In the genomic region with DNA sequence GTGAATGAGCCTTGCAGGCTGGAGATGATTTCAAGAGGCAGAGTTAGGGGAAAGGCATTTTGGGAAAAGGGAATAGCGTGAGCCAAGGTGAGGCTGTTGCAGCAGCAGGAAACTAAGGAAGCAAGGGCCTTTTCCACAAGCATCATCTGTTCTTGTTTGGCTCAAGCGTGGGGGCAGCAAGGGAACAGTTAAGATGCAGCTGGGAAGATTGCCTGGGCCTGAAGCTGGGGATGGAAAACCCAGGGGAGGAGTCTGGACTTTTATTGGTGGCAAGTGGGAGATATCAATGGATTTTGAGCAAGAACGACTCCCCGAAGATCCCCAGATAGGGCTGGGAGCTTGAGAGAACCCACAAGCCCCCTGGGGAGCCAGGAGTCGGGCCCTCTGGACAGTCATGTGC, we compare ENCODE assay signal across 16 cellular contexts. TPM values are rescaled to one million over a fixed set of nuclear protein-coding genes. Genes with fewer than 3 reads are reported as not detected.
"Had no signal": no experiment of that assay in that cellular context is flagged by ENCODE, and none has a peak within 500 bp of the region (broad histone marks: within the 10 kb centered on the region; RNA-seq: fewer than 3 reads in every experiment).

No MANE protein-coding gene starts in this region.

- H3K27me3 ChIP-seq: body of pancreas, heart left ventricle, left lung had no signal

- H3K27ac Mint-ChIP-seq: activated naive CD4-positive, alpha-beta T cell treated with anti-CD3 and anti-CD28 coated beads, Interleukin-2, amount 50 U/mL, for 24 hours; activated T-helper 2 cell treated with anti-CD3 and anti-CD28 coated beads, Interferon-gamma antibody, Interleukin-2, Interleukin-4, amounts not matched to agents 10 μg/mL and 5 μg/mL and 100 μg/mL, durations not matched to agents 14 hours and 24 hours and 36 hours had no signal

- H3K9me3 ChIP-seq: body of pancreas, heart left ventricle, left lung had no signal

- H3K9me3 Mint-ChIP-seq: activated naive CD4-positive, alpha-beta T cell treated with anti-CD3 and anti-CD28 coated beads, Interleukin-2, amount 50 U/mL, for 24 hours; activated T-helper 2 cell treated with anti-CD3 and anti-CD28 coated beads, Interferon-gamma antibody, Interleukin-2, Interleukin-4, amounts not matched to agents 10 μg/mL and 5 μg/mL and 100 μg/mL, durations not matched to agents 14 hours and 24 hours and 36 hours; nephron had no signal

- DNase-seq: activated CD4-positive, alpha-beta T cell treated with anti-CD3 and anti-CD28 coated beads, Interleukin-2, amount 50 U/mL, for 1 hour; body of pancreas; mesenchymal stem cell had no signal

- H3K36me3 Mint-ChIP-seq: activated naive CD4-positive, alpha-beta T cell treated with anti-CD3 and anti-CD28 coated beads, Interleukin-2, amount 50 U/mL, for 24 hours had no signal

- H3K27me3 Mint-ChIP-seq: activated naive CD4-positive, alpha-beta T cell treated with anti-CD3 and anti-CD28 coated beads, Interleukin-2, amount 50 U/mL, for 24 hours had no signal

- H3K27ac ChIP-seq: body of pancreas, left lung, parathyroid adenoma had no signal

- H3K4me1 Mint-ChIP-seq: activated naive CD4-positive, alpha-beta T cell treated with anti-CD3 and anti-CD28 coated beads, Interleukin-2, amount 50 U/mL, for 24 hours had no signal

- H3K4me3 Mint-ChIP-seq: activated naive CD4-positive, alpha-beta T cell treated with anti-CD3 and anti-CD28 coated beads, Interleukin-2, amount 50 U/mL, for 24 hours; nephron had no signal

- H3K4me1 ChIP-seq: parathyroid adenoma had no signal

- H3K36me3 ChIP-seq: heart left ventricle, left lung had no signal

- H3K4me3 ChIP-seq: body of pancreas, heart left ventricle, left lung, skin epidermis had no signal

- FAIRE-seq: endometrium, islet of Langerhans had no signal

- ATAC-seq: body of pancreas, esophagus mucosa, left lung had no signal

- H3K9ac ChIP-seq: parathyroid adenoma had no signal

RNA-seq across cellular contexts. Expression of a gene that starts 45.5 kb away (rescaled TPM):
- total RNA-seq: activated T-helper 2 cell treated with anti-CD3 and anti-CD28 coated beads, Interferon-gamma antibody, Interleukin-2, Interleukin-4, amounts not matched to agents 10 μg/mL and 5 μg/mL and 100 μg/mL, durations not matched to agents 14 hours and 24 hours and 36 hours; dermis microvascular lymphatic vessel endothelial cell; left lung; renal cortical epithelial cell; T-helper 2 cell treated with Interferon-gamma antibody and Interleukin-4, amounts not matched to agents 100 ng/mL and 5 ng/mL, for 36 hours had no signal

RNA-seq across cellular contexts. Expression of a gene that starts 54.1 kb away (rescaled TPM):
- total RNA-seq: activated T-helper 2 cell treated with anti-CD3 and anti-CD28 coated beads, Interferon-gamma antibody, Interleukin-2, Interleukin-4, amounts not matched to agents 10 μg/mL and 5 μg/mL and 100 μg/mL, durations not matched to agents 14 hours and 24 hours and 36 hours; body of pancreas; heart left ventricle; renal cortical epithelial cell; T-helper 2 cell treated with Interferon-gamma antibody and Interleukin-4, amounts not matched to agents 100 ng/mL and 5 ng/mL, for 36 hours had no signal
